8 cellular contexts compared by ENCODE assay signal in the genomic region with DNA sequence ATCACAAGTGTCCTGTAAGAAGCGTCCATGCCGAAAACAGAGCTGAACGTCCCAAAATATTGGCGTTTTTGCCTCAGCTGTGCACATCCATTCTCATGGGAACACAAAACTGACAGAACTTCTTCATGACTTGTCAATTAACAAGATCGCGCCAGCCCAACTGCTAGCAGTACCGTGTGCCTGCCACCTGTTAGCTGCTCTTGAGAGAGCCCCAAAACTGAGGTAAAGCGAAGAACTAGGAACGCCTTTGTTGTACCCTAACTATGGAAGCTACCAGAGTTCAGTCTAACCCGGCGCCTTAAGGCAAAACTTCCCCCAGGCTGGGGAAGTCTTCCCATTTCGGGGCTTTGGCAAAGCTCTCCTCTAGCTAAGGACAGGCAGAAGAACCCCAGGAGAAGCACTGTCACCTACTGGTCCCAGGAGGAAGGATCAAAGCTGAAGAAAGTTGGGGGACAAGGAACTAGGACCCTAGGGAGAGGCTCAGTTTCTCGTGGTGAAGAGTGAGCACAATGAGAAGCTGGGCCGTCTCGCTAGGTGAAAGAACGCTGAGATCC. TPM values are rescaled to one million over a fixed set of nuclear protein-coding genes. Genes with fewer than 3 reads are reported as not detected.
DNase-seq lines count a peak whose midpoint lies in the region; ATAC-seq and TF ChIP-seq lines count a peak whose summit lies in the region.

No MANE protein-coding gene starts in this region.

- CTCF ChIA-PET in activated B cell treated with CpG ODN at 0.5 μM for 24 hours (lab: Charles Lee): interaction anchor here (1.1 to 7.3 kb wide), 7 partner anchors 13 to 418 kb away, joined by 3 to 236 read pairs (median 3); partner anchors contain the start of gene PTAFR

- peak overlapping the region; percentile 98 for H3K4me3 Mint-ChIP-seq in activated B cell treated with CpG ODN at 0.5 μM for 24 hours

- H3K9me3 Mint-ChIP-seq in activated B cell treated with CpG ODN at 0.5 μM for 24 hours: no peaks in the 10 kb centered on the region

- H3K27me3 ChIP-seq in esophagus muscularis mucosa (peaks cover 0 to 4% (median 0%) of the 10 kb centered on the region in 4 donors), neuron (ENCODE audit: insufficient read depth, low read length) (no peaks in the 10 kb centered on the region)

- no peaks in the 10 kb centered on the region for H3K9me3 ChIP-seq in esophagus muscularis mucosa
- no peaks in the 10 kb centered on the region for H3K9me3 ChIP-seq in neuron (ENCODE audit: low read length)

- no peak for TF ChIP-seq EP300 in esophagus muscularis mucosa (IDR thresholded peaks at IDR 0.05)

- peak overlapping the region; percentile 33 for H2AFZ ChIP-seq in neuron (ENCODE audit: low read depth, low read length)

- H3K4me1 Mint-ChIP-seq in activated B cell treated with CpG ODN at 0.5 μM for 24 hours: peaks cover 43% of the 10 kb centered on the region

- H3K27me3 Mint-ChIP-seq in activated B cell treated with CpG ODN at 0.5 μM for 24 hours: no peaks in the 10 kb centered on the region

- ATAC-seq in HG03432 (IDR thresholded peaks at IDR 0.05; ENCODE audit: unreplicated experiment) (peak; percentile 10), activated B cell treated with CpG ODN at 0.5 μM for 24 hours (ENCODE audit: low read depth) (no peak), GM18861 (IDR thresholded peaks at IDR 0.05; ENCODE audit: unreplicated experiment) (no peak)

- POLR2A ChIA-PET in activated B cell treated with CpG ODN at 0.5 μM for 24 hours (lab: Charles Lee): interaction anchor here (0.6 to 2.0 kb wide), 19 partner anchors 9 to 649 kb away, joined by 3 to 19 read pairs (median 7); partner anchors contain the start of genes ATP5IF1, MED18, PPP1R8 and PTAFR

- H3K27ac Mint-ChIP-seq in activated B cell treated with CpG ODN at 0.5 μM for 24 hours: peak overlapping the region; percentile 98

- TF ChIP-seq POLR2A in esophagus muscularis mucosa (IDR thresholded peaks at IDR 0.05; ENCODE audit: low read depth): no peak

- H3K4me1 ChIP-seq in esophagus muscularis mucosa (peaks cover 14 to 31% (median 29%) of the 10 kb centered on the region in 4 donors), neuron (ENCODE audit: insufficient read depth, low read length) (peaks cover 13% of the 10 kb centered on the region)

- peak overlapping the region; percentile 83 to 90 (median 86) for H3K27ac ChIP-seq in esophagus muscularis mucosa (replicated peaks in 1 of 4)

- peak overlapping the region; percentile 69 to 90 (median 75) for H3K4me3 ChIP-seq in esophagus muscularis mucosa
- H3K4me3 ChIP-seq in neuron (ENCODE audit: low read length): peak overlapping the region; percentile 81

- no peaks in the 10 kb centered on the region for H3K36me3 ChIP-seq in esophagus muscularis mucosa
- no peaks in the 10 kb centered on the region for H3K36me3 ChIP-seq in neuron (ENCODE audit: insufficient read depth, low read length)

- peaks cover 14% of the 10 kb centered on the region for H3K36me3 Mint-ChIP-seq in activated B cell treated with CpG ODN at 0.5 μM for 24 hours (ENCODE audit: low read depth)

- DNase-seq in activated naive CD4-positive, alpha-beta T cell treated with Interleukin-2 at 50 U/mL for 16 hours: peak; percentile 19
- no peak for DNase-seq in activated naive CD4-positive, alpha-beta T cell treated with anti-CD3 and anti-CD28 coated beads, Interleukin-2, amount 50 U/mL, for 16 hours
- DNase-seq in activated B cell treated with CpG ODN at 0.5 μM for 24 hours: no peak
- DNase-seq in esophagus muscularis mucosa (ENCODE audit: extremely low spot score): no peak
- no peak for DNase-seq in NCI-H128 (lab: John Stamatoyannopoulos, UW; ENCODE audit: unreplicated experiment)

- TF ChIP-seq CTCF in activated B cell treated with CpG ODN at 0.5 μM for 24 hours (IDR thresholded peaks at IDR 0.05): no peak
- no peak for TF ChIP-seq CTCF in esophagus muscularis mucosa (IDR thresholded peaks at IDR 0.05)

- WGBS in esophagus muscularis mucosa: 13% methylated on average over 9 of the region's 16 CpGs

- intact Hi-C loops in activated B cell treated with CpG ODN at 0.5 μM for 24 hours (cut with micrococcal nuclease) (loop anchor here (1.0 to 5.0 kb wide), 5 partner anchors 31 to 420 kb away; partner anchors contain the start of genes PTAFR and RCC1), esophagus muscularis mucosa (cut with DNase I) (no loop called here)

RNA-seq across cellular contexts. Expression of gene EYA3, which starts 0.7 kb away (rescaled TPM):
- total RNA-seq in activated B cell treated with CpG ODN at 0.5 μM for 24 hours: 26.7 and 31.0 TPM in 2 replicates
- 10 to 100 TPM in 1 of 4 donors, 1 to 10 TPM in 3; 8.2 to 11.9 (median 8.7) TPM for total RNA-seq in esophagus muscularis mucosa
